Comparison of ENCODE assay signal across 1 cellular context in the genomic region with DNA sequence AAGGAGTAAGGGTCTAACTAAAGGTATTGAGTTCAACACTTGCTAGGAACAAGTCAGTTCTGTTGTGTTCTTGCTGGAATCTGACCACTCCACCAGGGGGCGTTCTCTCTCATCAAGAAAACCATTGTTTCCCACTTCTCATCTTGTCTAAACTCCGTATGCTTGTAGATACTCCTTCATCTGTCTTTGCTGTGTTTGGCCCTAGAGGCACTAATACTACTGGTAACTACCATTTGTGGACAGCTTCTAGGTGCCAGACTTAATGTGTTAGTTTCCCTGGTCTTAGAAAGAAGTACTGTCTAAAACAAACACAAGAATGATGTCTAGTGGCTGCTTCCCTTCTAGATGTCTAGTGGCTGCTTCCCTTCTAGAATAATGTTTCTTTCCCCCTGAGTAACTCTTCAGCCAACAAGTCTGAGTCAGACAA.
TF ChIP-seq lines count a peak whose summit lies in the region.

No MANE protein-coding gene starts in this region.

TF ChIP-seq in H1, 55 proteins besides CTCF, POLR2A, EP300 and RAD21 (continued from another document):
- TF ChIP-seq POLR2AphosphoS5 (IDR thresholded peaks at IDR 0.05; ENCODE audit: low read depth, low read length): no peak
- TF ChIP-seq CBX8 (IDR thresholded peaks at IDR 0.05; ENCODE audit: borderline replicate concordance, low read depth, low read length): no peak
- no peak for TF ChIP-seq USF2 (IDR thresholded peaks at IDR 0.05; ENCODE audit: low read length)
